15 cellular contexts compared by ENCODE assay signal in the genomic region with DNA sequence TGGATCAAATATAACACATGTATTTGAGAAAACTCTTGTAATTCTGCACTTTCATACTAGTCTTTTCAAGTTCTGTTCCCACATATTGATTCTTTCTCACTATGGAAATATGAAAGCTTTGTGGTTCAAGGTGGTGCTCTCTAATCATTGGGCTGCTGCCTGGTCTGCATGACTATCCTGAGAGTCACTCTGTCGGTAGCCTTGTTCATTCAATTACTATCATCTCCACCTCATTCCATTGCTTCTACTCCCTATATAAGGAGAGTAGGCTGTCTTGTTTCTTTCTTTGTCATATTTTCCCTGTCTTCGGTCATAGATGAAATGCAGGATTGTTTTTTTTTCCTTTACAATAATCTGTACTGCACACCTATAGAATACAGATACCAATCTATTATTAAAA.
DNase-seq lines count a peak whose midpoint lies in the region; ATAC-seq and TF ChIP-seq lines count a peak whose summit lies in the region.
"Had no signal": no experiment of that assay in that cellular context is flagged by ENCODE, and none has a peak within 500 bp of the region (broad histone marks: within the 10 kb centered on the region; RNA-seq: fewer than 3 reads in every experiment).

No MANE protein-coding gene starts in this region.

- H3K9me3 ChIP-seq in tibial nerve, result peaks cover 0 to 16% (median 0%) of the 10 kb centered on the region in 4 donors

- DNase-seq in GM04503 (ENCODE audit: low read depth) (peak; percentile 75), RKO (ENCODE audit: low spot score) (peak; percentile 5), epithelial cell of esophagus (ENCODE audit: low read depth) (peak; percentile 97), renal cortical epithelial cell (ENCODE audit: low read depth) (peak; percentile 93), epidermal melanocyte (ENCODE audit: insufficient read length, low spot score) (no peak), tibial nerve (ENCODE audit: low spot score in 2 of 2) (no peak)
- DNase-seq in stimulated activated CD4-positive, alpha-beta T cell treated with anti-CD3 and anti-CD28 coated beads, Interleukin-4, amount 100 ng/mL, for 1 hour, result no peak
- DNase-seq: activated CD4-positive, alpha-beta T cell treated with anti-CD3 and anti-CD28 coated beads for 48 hours; activated T-cell treated with anti-CD3 and anti-CD28 coated beads, Interleukin-2, amount 50 U/mL, for 48 hours; adrenal gland; dorsolateral prefrontal cortex; Karpas-422 had no signal

- TF ChIP-seq POLR2A in tibial nerve (IDR thresholded peaks at IDR 0.05), result no peak

- H3K4me3 ChIP-seq in epithelial cell of esophagus (ENCODE audit: low read length) (no peak overlapping the region), tibial nerve (no peak overlapping the region)
- H3K4me3 ChIP-seq: adrenal gland, dorsolateral prefrontal cortex had no signal

- no peaks in the 10 kb centered on the region for H3K4me1 ChIP-seq in tibial nerve
- H3K4me1 ChIP-seq: adrenal gland had no signal

- no peaks in the 10 kb centered on the region for H3K27me3 ChIP-seq in tibial nerve
- H3K27me3 ChIP-seq: adrenal gland, dorsolateral prefrontal cortex had no signal

- no peak for ATAC-seq in HG03521 (IDR thresholded peaks at IDR 0.05; ENCODE audit: unreplicated experiment)
- ATAC-seq: left lobe of liver, sciatic nerve had no signal

- TF ChIP-seq CTCF in epithelial cell of esophagus (IDR thresholded peaks at IDR 0.05; ENCODE audit: insufficient read depth, low read depth, low read length, missing control alignments) (no peak), tibial nerve (IDR thresholded peaks at IDR 0.05) (no peak)

- H3K27ac ChIP-seq in tibial nerve, result no peak overlapping the region
- H3K27ac ChIP-seq: adrenal gland, dorsolateral prefrontal cortex had no signal

- 84 to 85% methylated on average over 2 of the region's 2 CpGs for WGBS in tibial nerve, 2 donors

- no peak for TF ChIP-seq EP300 in tibial nerve (IDR thresholded peaks at IDR 0.05)

- H3K36me3 ChIP-seq in tibial nerve, result no peaks in the 10 kb centered on the region
- H3K36me3 ChIP-seq: adrenal gland had no signal

Comparison
In these comparisons a context has a peak if more than half of its experiments do, and no peak if none do; other contexts are left out.
1. DNase-seq: peak in GM04503 (single experiment), RKO (single experiment), epithelial cell of esophagus (single experiment) and renal cortical epithelial cell (single experiment); none in stimulated activated CD4-positive, alpha-beta T cell treated with anti-CD3 and anti-CD28 coated beads, Interleukin-4, amount 100 ng/mL, for 1 hour (single experiment), epidermal melanocyte (single experiment) and tibial nerve (0 of 2).